ENCODE assay signal across 19 cellular contexts in genomic region chr1:22349302-22350043, GRCh38.
DNase-seq lines count a peak whose midpoint lies in the region; ATAC-seq and TF ChIP-seq lines count a peak whose summit lies in the region.
"Had no signal": no experiment of that assay in that cellular context is flagged by ENCODE, and none has a peak within 500 bp of the region (broad histone marks: within the 10 kb centered on the region; RNA-seq: fewer than 3 reads in every experiment).

No MANE protein-coding gene starts in this region.

- peak overlapping the region in 3 of 5 experiments; percentile 43 to 58 (median 54) for H3K4me3 Mint-ChIP-seq in brain
- H3K4me3 Mint-ChIP-seq: activated CD4-positive, alpha-beta memory T cell treated with anti-CD3 and anti-CD28 coated beads for 36 hours; activated naive CD8-positive, alpha-beta T cell; CD4-positive, CD25-positive, alpha-beta regulatory T cell; memory B cell had no signal

- no peaks in the 10 kb centered on the region for H3K4me1 ChIP-seq in SJCRH30

- H3K4me3 ChIP-seq in SJCRH30: no peak overlapping the region
- H3K4me3 ChIP-seq: body of pancreas, coronary artery, testis had no signal

- H3K27ac Mint-ChIP-seq in brain: peak overlapping the region; percentile 26 to 95 (median 83)
- H3K27ac Mint-ChIP-seq: activated CD4-positive, alpha-beta memory T cell treated with anti-CD3 and anti-CD28 coated beads for 36 hours; activated naive CD8-positive, alpha-beta T cell; CD4-positive, CD25-positive, alpha-beta regulatory T cell; memory B cell; naive thymus-derived CD4-positive, alpha-beta T cell had no signal

- no peak overlapping the region for H3K27ac ChIP-seq in SJCRH30
- H3K27ac ChIP-seq: body of pancreas, coronary artery, testis had no signal

- H3K4me1 Mint-ChIP-seq in brain: peaks cover 57% of the 10 kb centered on the region

- no peaks in the 10 kb centered on the region for H3K36me3 ChIP-seq in SJCRH30

- H3K9me3 Mint-ChIP-seq in brain: peaks cover 0 to 6% (median 3%) of the 10 kb centered on the region in 5 experiments
- H3K9me3 Mint-ChIP-seq: activated CD4-positive, alpha-beta memory T cell treated with anti-CD3 and anti-CD28 coated beads for 36 hours; memory B cell had no signal

- H3K36me3 Mint-ChIP-seq in brain: no peaks in the 10 kb centered on the region
- H3K36me3 Mint-ChIP-seq: activated CD4-positive, alpha-beta memory T cell treated with anti-CD3 and anti-CD28 coated beads for 36 hours; activated naive CD8-positive, alpha-beta T cell; CD4-positive, CD25-positive, alpha-beta regulatory T cell; memory B cell; naive thymus-derived CD4-positive, alpha-beta T cell had no signal

- DNase-seq in NCI-H1694 treated with DMSO at 0.1 percent for 48 hours (lab: John Stamatoyannopoulos, UW): peak; percentile 4
- no peak for DNase-seq in NCI-H1694 (lab: John Stamatoyannopoulos, UW)
- peak; percentile 67 for DNase-seq in NCI-H2171 treated with DMSO at 0.1 percent for 48 hours (lab: John Stamatoyannopoulos, UW)
- peak; percentile 34 for DNase-seq in posterior vena cava (ENCODE audit: low spot score)
- DNase-seq in SJCRH30: no peak
- no peak for DNase-seq in Right ventricle myocardium superior
- DNase-seq in activated CD4-positive, alpha-beta T cell treated with anti-CD3 and anti-CD28 coated beads for 48 hours: no peak
- DNase-seq: activated CD4-positive, alpha-beta memory T cell treated with anti-CD3 and anti-CD28 coated beads for 36 hours; activated T-cell treated with anti-CD3 and anti-CD28 coated beads, Interleukin-2, amount 50 U/mL, for 48 hours; body of pancreas; CD4-positive, CD25-positive, alpha-beta regulatory T cell; naive thymus-derived CD4-positive, alpha-beta T cell; NCI-H187; stimulated activated CD4-positive, alpha-beta T cell treated with anti-CD3 and anti-CD28 coated beads, Interleukin-12 subunit alpha, Interleukin-12 subunit beta, amount 100 ng/mL, for 4 hours; testis had no signal

- no peak for TF ChIP-seq CTCF in brain (conservative IDR thresholded peaks at IDR 0.05)

- no peaks in the 10 kb centered on the region for H3K9me3 ChIP-seq in SJCRH30 (replicated peaks)
- H3K9me3 ChIP-seq: body of pancreas, testis had no signal

- ATAC-seq in Right ventricle myocardium superior (ENCODE audit: poor library complexity): no peak
- ATAC-seq: naive thymus-derived CD4-positive, alpha-beta T cell had no signal

- intact Hi-C loops in posterior vena cava (cut with DNase I): no loop called here
- intact Hi-C loops in Right ventricle myocardium superior (cut with DNase I): no loop called here

- peaks cover 26% of the 10 kb centered on the region for H3K27me3 ChIP-seq in SJCRH30
- H3K27me3 ChIP-seq: body of pancreas, testis had no signal

- H3K27me3 Mint-ChIP-seq in brain: peaks cover 9% of the 10 kb centered on the region

Comparison
In these comparisons a context has a peak if more than half of its experiments do, and no peak if none do; other contexts are left out.
1. DNase-seq: peak in NCI-H1694 treated with DMSO at 0.1 percent for 48 hours (single experiment), NCI-H2171 treated with DMSO at 0.1 percent for 48 hours (single experiment) and posterior vena cava (single experiment); none in NCI-H1694 (single experiment), SJCRH30 (0 of 2), Right ventricle myocardium superior (single experiment) and activated CD4-positive, alpha-beta T cell treated with anti-CD3 and anti-CD28 coated beads for 48 hours (single experiment).